ENCODE assay signal across 24 cellular contexts in genomic region chr6:14619419-14619781, GRCh38.
DNase-seq lines count a peak whose midpoint lies in the region; ATAC-seq and TF ChIP-seq lines count a peak whose summit lies in the region.
"Had no signal": no experiment of that assay in that cellular context is flagged by ENCODE, and none has a peak within 500 bp of the region (broad histone marks: within the 10 kb centered on the region; RNA-seq: fewer than 3 reads in every experiment).

No MANE protein-coding gene starts in this region.

- intact Hi-C loops in left ventricle myocardium inferior (cut with micrococcal nuclease) (no loop called here), Right ventricle myocardium inferior (cut with DNase I) (no loop called here)

- H2AFZ ChIP-seq in neuronal stem cell (ENCODE audit: low read length): no peak overlapping the region
- H2AFZ ChIP-seq: PC-9 had no signal

- no peaks in the 10 kb centered on the region for H3K36me3 ChIP-seq in left ventricle myocardium inferior
- H3K36me3 ChIP-seq in neuronal stem cell (replicated peaks in 1 of 2; ENCODE audit: control insufficient read depth in 2 of 2, insufficient read depth in 2 of 2, low read length in 2 of 2): no peaks in the 10 kb centered on the region

- WGBS in neuronal stem cell (ENCODE audit: extremely low coverage in 2 of 2, insufficient read length in 2 of 2, insufficient replicate concordance in 1 of 2), 2 donors: no CpG with 5 or more reads among the region's 7 CpGs

- no peak for ATAC-seq in Right ventricle myocardium inferior
- ATAC-seq: GM12878 had no signal

- H2BK5ac ChIP-seq in neuronal stem cell (ENCODE audit: low read length): no peak overlapping the region

- H3K14ac ChIP-seq in neuronal stem cell (ENCODE audit: low read length): no peak overlapping the region

- H2AK5ac ChIP-seq in neuronal stem cell (ENCODE audit: low read depth, low read length): peak overlapping the region; percentile 58

- H2BK15ac ChIP-seq in neuronal stem cell (ENCODE audit: low read length): peak overlapping the region; percentile 32

- H3K9ac ChIP-seq in neuronal stem cell (ENCODE audit: low read depth, low read length, poor library complexity): no peak overlapping the region

- H4K8ac ChIP-seq in neuronal stem cell (ENCODE audit: low read depth, low read length): no peak overlapping the region

- H3K27me3 ChIP-seq in left ventricle myocardium inferior (ENCODE audit: low read depth) (no peaks in the 10 kb centered on the region), neuronal stem cell (ENCODE audit: control insufficient read depth in 3 of 3, insufficient read depth in 3 of 3, low read depth in 1 of 3, low read length in 3 of 3) (peaks cover 0 to 36% (median 0%) of the 10 kb centered on the region in 3 experiments)

- peaks cover 15% of the 10 kb centered on the region for H3K4me1 ChIP-seq in left ventricle myocardium inferior
- H3K4me1 ChIP-seq in neuronal stem cell (ENCODE audit: control insufficient read depth in 2 of 2, insufficient read depth in 1 of 2, low read depth in 1 of 2, low read length in 2 of 2): peaks cover 12 to 20% of the 10 kb centered on the region in 2 donors

- no peaks in the 10 kb centered on the region for H3K79me1 ChIP-seq in neuronal stem cell (ENCODE audit: low read depth, low read length)

- H3K4ac ChIP-seq in neuronal stem cell (ENCODE audit: low read length): no peak overlapping the region

- H3K4me2 ChIP-seq in neuronal stem cell (ENCODE audit: insufficient read depth, low read length, poor library complexity, severe bottlenecking): no peak overlapping the region
- H3K4me2 ChIP-seq: PC-9 had no signal

- H3K4me3 ChIP-seq in left ventricle myocardium inferior (no peak overlapping the region), neuronal stem cell (ENCODE audit: low read length in 2 of 2) (no peak overlapping the region)
- H3K4me3 ChIP-seq: GM12878, PC-9 had no signal

- H4K91ac ChIP-seq in neuronal stem cell (ENCODE audit: low read depth, low read length, poor library complexity): no peak overlapping the region

- H2BK12ac ChIP-seq in neuronal stem cell (ENCODE audit: low read length): no peak overlapping the region

- no peak overlapping the region for H3K27ac ChIP-seq in left ventricle myocardium inferior (replicated peaks)
- H3K27ac ChIP-seq in neuronal stem cell (replicated peaks; ENCODE audit: low read length): no peak overlapping the region
- H3K27ac ChIP-seq: PC-9 had no signal

- DNase-seq in DMS79 treated with DMSO at 0.1 percent for 48 hours (lab: John Stamatoyannopoulos, UW) (peak; percentile 1), DMS79 (lab: John Stamatoyannopoulos, UW) (no peak), left ventricle myocardium inferior (peak; percentile 34), Right ventricle myocardium inferior (ENCODE audit: missing footprints) (no peak), neuronal stem cell (ENCODE audit: low spot score) (no peak), erythroblast (lab: John Stamatoyannopoulos, UW) (no peak), DMS153 treated with DMSO at 0.1 percent for 48 hours (lab: John Stamatoyannopoulos, UW; ENCODE audit: unreplicated experiment) (no peak)
- DNase-seq: 8988T, ACHN, Calu3, DMS53, EL, GDM1, Karpas-422, NCI-H1092 treated with DMSO at 0.1 percent for 48 hours, NCI-H1436, NCI-H187, NCI-H2107, NCI-H524 treated with DMSO at 0.1 percent for 48 hours, NCI-H774, PC-9, SHP77 treated with DMSO at 0.1 percent for 48 hours, SW 1271 had no signal

- H3K23ac ChIP-seq in neuronal stem cell (ENCODE audit: low read depth, low read length, poor library complexity): no peak overlapping the region

- no peak for TF ChIP-seq CTCF in left ventricle myocardium inferior (IDR thresholded peaks at IDR 0.05; ENCODE audit: borderline replicate concordance)

- peak overlapping the region; percentile 38 for H3K18ac ChIP-seq in neuronal stem cell (ENCODE audit: low read length)

- TF ChIP-seq POLR2A in erythroblast (IDR thresholded peaks at IDR 0.05; ENCODE audit: low read length): no peak

- H2BK120ac ChIP-seq in neuronal stem cell (ENCODE audit: low read depth, low read length): no peak overlapping the region

- H3K9me3 ChIP-seq in left ventricle myocardium inferior (replicated peaks) (peaks cover 12% of the 10 kb centered on the region), neuronal stem cell (replicated peaks in 1 of 2; ENCODE audit: control insufficient read depth in 2 of 2, insufficient read depth in 1 of 2, low read depth in 1 of 2, low read length in 2 of 2) (no peaks in the 10 kb centered on the region)

Comparison
In these comparisons a context has a peak if more than half of its experiments do, and no peak if none do; other contexts are left out.
1. DNase-seq: peak in DMS79 treated with DMSO at 0.1 percent for 48 hours (single experiment) and left ventricle myocardium inferior (single experiment); none in DMS79 (single experiment), Right ventricle myocardium inferior (single experiment), neuronal stem cell (single experiment), erythroblast (0 of 2) and DMS153 treated with DMSO at 0.1 percent for 48 hours (single experiment).